8 cellular contexts compared by ENCODE assay signal in the genomic region with DNA sequence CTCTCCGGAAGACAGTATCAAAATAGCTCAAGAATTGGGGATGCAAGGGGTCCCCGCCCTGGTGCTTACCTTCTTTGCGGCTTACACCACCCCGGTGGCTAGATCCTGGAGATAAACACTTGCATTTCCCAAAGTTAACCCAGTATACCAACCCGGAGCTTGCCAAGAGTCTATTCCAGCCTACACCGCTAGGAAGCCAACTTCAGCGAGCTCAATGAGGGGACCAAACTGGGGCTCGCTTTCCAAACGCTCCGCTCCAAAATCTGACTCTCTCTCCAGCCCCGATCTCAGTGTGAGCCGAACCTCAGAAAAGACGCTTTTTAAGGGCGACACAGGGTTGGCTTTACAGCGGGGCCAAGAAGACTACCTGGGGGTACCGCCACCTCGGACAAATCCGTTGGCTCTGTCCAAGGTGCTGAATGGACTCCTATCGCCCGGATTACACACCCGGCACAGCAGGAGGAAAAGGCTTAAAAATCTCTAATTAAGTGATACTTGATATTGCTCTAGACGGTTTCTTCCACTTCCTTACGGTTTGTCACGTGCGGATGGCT. TPM values are rescaled to one million over a fixed set of nuclear protein-coding genes. Genes with fewer than 3 reads are reported as not detected.
DNase-seq lines count a peak whose midpoint lies in the region; ATAC-seq and TF ChIP-seq lines count a peak whose summit lies in the region.

No MANE protein-coding gene starts in this region.

- DNase-seq in ELF-1 (ENCODE audit: low read depth, low spot score) = peak; percentile 79
- DNase-seq in M059J (ENCODE audit: low read depth) = peak; percentile 74
- DNase-seq in cerebellum (ENCODE audit: low spot score) = peak; percentile 58
- peak in 2 of 3 donors; percentile 28 to 72 for DNase-seq in mucosa of descending colon
- no peak for DNase-seq in spleen
- DNase-seq in GM19238 (ENCODE audit: insufficient read length, low spot score) = no peak
- no peak for DNase-seq in foreskin melanocyte

- peaks cover 4 to 93% (median 74%) of the 10 kb centered on the region in 7 donors for H3K27me3 ChIP-seq in spleen (replicated peaks in 1 of 7)

- peaks cover 12% of the 10 kb centered on the region for H3K4me1 ChIP-seq in mucosa of descending colon (ENCODE audit: low read depth)
- peaks cover 0 to 28% (median 14%) of the 10 kb centered on the region in 6 donors for H3K4me1 ChIP-seq in spleen

- peak; percentile 29 for ATAC-seq in mucosa of descending colon
- no peak for ATAC-seq in HG02763 (IDR thresholded peaks at IDR 0.05; ENCODE audit: unreplicated experiment)

- no peaks in the 10 kb centered on the region for H3K36me3 ChIP-seq in mucosa of descending colon (ENCODE audit: low read depth)
- no peaks in the 10 kb centered on the region for H3K36me3 ChIP-seq in spleen

- H3K9me3 ChIP-seq in mucosa of descending colon (no peaks in the 10 kb centered on the region), spleen (peaks cover 0 to 11% (median 0%) of the 10 kb centered on the region in 8 donors)

- TF ChIP-seq POLR2A in spleen (IDR thresholded peaks at IDR 0.05) = no peak

- no peak overlapping the region for H3K4me3 ChIP-seq in mucosa of descending colon
- H3K4me3 ChIP-seq in spleen = no peak overlapping the region

- intact Hi-C loops in mucosa of descending colon (cut with DNase I, micrococcal nuclease) = no loop called here
- intact Hi-C loops in spleen (cut with DNase I; ENCODE audit: low total_unique reads) = no loop called here

- TF ChIP-seq CTCF in mucosa of descending colon (IDR thresholded peaks at IDR 0.05) (no peak), spleen (IDR thresholded peaks at IDR 0.05 in 8 of 11, conservative IDR thresholded peaks at IDR 0.05 in 3 of 11) (no peak)

- WGBS in spleen, 5 donors = 9 to 13% (median 10%) methylated on average over 21 to 25 of the region's 25 CpGs

- H3K27ac ChIP-seq in spleen = no peak overlapping the region

RNA-seq across cellular contexts. Expression of a gene that starts 20.1 kb away (rescaled TPM):
- total RNA-seq in M059J (2014; rRNA removed; shearing (Covaris generic)) = 35.4 and 46.9 TPM in 2 replicates
- 1.5 TPM for total RNA-seq in cerebellum
- total RNA-seq in mucosa of descending colon = under 1 TPM in 2 of 3 donors, not detected in 1; 0.25 to 0.31 TPM
- total RNA-seq in spleen = under 1 TPM in 5 of 7 donors, not detected in 2; 0.07 to 0.29 (median 0.17) TPM
- under 1 TPM; 0.02 to 0.04 (median 0.03) TPM for polyA plus RNA-seq in spleen

Comparison
In these comparisons a context has a peak if more than half of its experiments do, and no peak if none do; other contexts are left out.
1. DNase-seq: peak in ELF-1 (single experiment), M059J (single experiment), cerebellum (single experiment) and mucosa of descending colon (2 of 3); none in spleen (single experiment), GM19238 (single experiment) and foreskin melanocyte (single experiment).
2. RNA of a gene that starts 20.1 kb away (total RNA-seq): 35.4 to 46.9 TPM in M059J; 1.5 TPM in cerebellum (single experiment), 0.25 to 0.31 TPM in mucosa of descending colon and 0.07 to 0.29 TPM in spleen; every median in the first group is over 10 times any median in the second.